1 cellular context compared by ENCODE assay signal in genomic region chr3:30311781-30312180, GRCh38.
TF ChIP-seq lines count a peak whose summit lies in the region.

No MANE protein-coding gene starts in this region.

TF ChIP-seq in WTC11, 78 proteins besides CTCF, POLR2A, EP300 and RAD21 (continued from another document):
- TF ChIP-seq, protein P1, sequence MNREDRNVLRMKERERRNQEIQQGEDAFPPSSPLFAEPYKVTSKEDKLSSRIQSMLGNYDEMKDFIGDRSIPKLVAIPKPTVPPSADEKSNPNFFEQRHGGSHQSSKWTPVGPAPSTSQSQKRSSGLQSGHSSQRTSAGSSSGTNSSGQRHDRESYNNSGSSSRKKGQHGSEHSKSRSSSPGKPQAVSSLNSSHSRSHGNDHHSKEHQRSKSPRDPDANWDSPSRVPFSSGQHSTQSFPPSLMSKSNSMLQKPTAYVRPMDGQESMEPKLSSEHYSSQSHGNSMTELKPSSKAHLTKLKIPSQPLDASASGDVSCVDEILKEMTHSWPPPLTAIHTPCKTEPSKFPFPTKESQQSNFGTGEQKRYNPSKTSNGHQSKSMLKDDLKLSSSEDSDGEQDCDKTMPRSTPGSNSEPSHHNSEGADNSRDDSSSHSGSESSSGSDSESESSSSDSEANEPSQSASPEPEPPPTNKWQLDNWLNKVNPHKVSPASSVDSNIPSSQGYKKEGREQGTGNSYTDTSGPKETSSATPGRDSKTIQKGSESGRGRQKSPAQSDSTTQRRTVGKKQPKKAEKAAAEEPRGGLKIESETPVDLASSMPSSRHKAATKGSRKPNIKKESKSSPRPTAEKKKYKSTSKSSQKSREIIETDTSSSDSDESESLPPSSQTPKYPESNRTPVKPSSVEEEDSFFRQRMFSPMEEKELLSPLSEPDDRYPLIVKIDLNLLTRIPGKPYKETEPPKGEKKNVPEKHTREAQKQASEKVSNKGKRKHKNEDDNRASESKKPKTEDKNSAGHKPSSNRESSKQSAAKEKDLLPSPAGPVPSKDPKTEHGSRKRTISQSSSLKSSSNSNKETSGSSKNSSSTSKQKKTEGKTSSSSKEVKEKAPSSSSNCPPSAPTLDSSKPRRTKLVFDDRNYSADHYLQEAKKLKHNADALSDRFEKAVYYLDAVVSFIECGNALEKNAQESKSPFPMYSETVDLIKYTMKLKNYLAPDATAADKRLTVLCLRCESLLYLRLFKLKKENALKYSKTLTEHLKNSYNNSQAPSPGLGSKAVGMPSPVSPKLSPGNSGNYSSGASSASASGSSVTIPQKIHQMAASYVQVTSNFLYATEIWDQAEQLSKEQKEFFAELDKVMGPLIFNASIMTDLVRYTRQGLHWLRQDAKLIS (CRISPR knock-in tag; IDR thresholded peaks at IDR 0.05; ENCODE audit: borderline replicate concordance), result no peak
- TF ChIP-seq ATF2 (CRISPR knock-in tag; IDR thresholded peaks at IDR 0.05; ENCODE audit: borderline replicate concordance, low read depth), result no peak
- no peak for TF ChIP-seq MLX (CRISPR knock-in tag; IDR thresholded peaks at IDR 0.05)
- TF ChIP-seq, protein P2, sequence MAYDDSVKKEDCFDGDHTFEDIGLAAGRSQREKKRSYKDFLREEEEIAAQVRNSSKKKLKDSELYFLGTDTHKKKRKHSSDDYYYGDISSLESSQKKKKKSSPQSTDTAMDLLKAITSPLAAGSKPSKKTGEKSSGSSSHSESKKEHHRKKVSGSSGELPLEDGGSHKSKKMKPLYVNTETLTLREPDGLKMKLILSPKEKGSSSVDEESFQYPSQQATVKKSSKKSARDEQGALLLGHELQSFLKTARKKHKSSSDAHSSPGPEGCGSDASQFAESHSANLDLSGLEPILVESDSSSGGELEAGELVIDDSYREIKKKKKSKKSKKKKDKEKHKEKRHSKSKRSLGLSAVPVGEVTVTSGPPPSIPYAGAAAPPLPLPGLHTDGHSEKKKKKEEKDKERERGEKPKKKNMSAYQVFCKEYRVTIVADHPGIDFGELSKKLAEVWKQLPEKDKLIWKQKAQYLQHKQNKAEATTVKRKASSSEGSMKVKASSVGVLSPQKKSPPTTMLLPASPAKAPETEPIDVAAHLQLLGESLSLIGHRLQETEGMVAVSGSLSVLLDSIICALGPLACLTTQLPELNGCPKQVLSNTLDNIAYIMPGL (CRISPR knock-in tag; IDR thresholded peaks at IDR 0.05), result no peak
- TF ChIP-seq SMAD4 (CRISPR knock-in tag; IDR thresholded peaks at IDR 0.05), result no peak
TF ChIP-seq in WTC11: peak in this region for 0.
